In genomic region chr12:113835433-113835832, GRCh38 we compare ENCODE assay signal across 23 cellular contexts.
"Had no signal": no experiment of that assay in that cellular context is flagged by ENCODE, and none has a peak within 500 bp of the region (broad histone marks: within the 10 kb centered on the region; RNA-seq: fewer than 3 reads in every experiment).

No MANE protein-coding gene starts in this region.

- DNase-seq: activated B cell treated with CpG ODN at 0.5 μM for 24 hours; activated CD4-positive, alpha-beta memory T cell treated with anti-CD3 and anti-CD28 coated beads for 36 hours; activated CD4-positive, alpha-beta T cell treated with anti-CD3 and anti-CD28 coated beads, Interleukin-2, amount 10 ng/mL, durations not matched to agents 7 days and 5 days; activated CD8-positive, alpha-beta memory T cell treated with anti-CD3 and anti-CD28 coated beads, Interleukin-2, amount 50 U/mL, for 4 hours; activated gamma-delta T cell treated with Interleukin-2 at 50 U/mL for 16 hours; activated naive CD4-positive, alpha-beta T cell treated with anti-CD3 and anti-CD28 coated beads, Interleukin-2, amount 50 U/mL, for 16 hours; activated T-cell treated with anti-CD3 and anti-CD28 coated beads, Interleukin-2, amount 50 U/mL, for 72 hours; aorta; caudate nucleus; KG1; NCI-H1048; NCI-H1694; NCI-H2029; NCI-H2107; NCI-H446; NCI-H526 treated with DMSO at 0.1 percent for 48 hours; NCI-H82; SIG-M5; T-helper 17 cell; T-helper 9 cell had no signal

- H3K27ac ChIP-seq: breast epithelium had no signal

- H3K9me3 Mint-ChIP-seq: activated B cell treated with CpG ODN at 0.5 μM for 24 hours; activated CD4-positive, alpha-beta memory T cell treated with anti-CD3 and anti-CD28 coated beads for 36 hours; activated CD4-positive, alpha-beta T cell treated with anti-CD3 and anti-CD28 coated beads, Interleukin-2, amount 10 ng/mL, durations not matched to agents 7 days and 5 days; activated T-cell treated with anti-CD3 and anti-CD28 coated beads, Interleukin-2, amount 50 U/mL, for 72 hours; activated T-helper 2 cell treated with anti-CD3 and anti-CD28 coated beads, Interferon-gamma antibody, Interleukin-2, Interleukin-4, amounts not matched to agents 10 μg/mL and 5 μg/mL and 100 μg/mL, durations not matched to agents 14 hours and 24 hours and 36 hours; IgD-negative memory B cell had no signal

- H3K27me3 Mint-ChIP-seq: activated B cell treated with CpG ODN at 0.5 μM for 24 hours; activated CD4-positive, alpha-beta memory T cell treated with anti-CD3 and anti-CD28 coated beads for 36 hours; activated CD4-positive, alpha-beta T cell treated with anti-CD3 and anti-CD28 coated beads, Interleukin-2, amount 10 ng/mL, durations not matched to agents 7 days and 5 days; IgD-negative memory B cell; T-helper 17 cell had no signal

- H3K36me3 ChIP-seq: breast epithelium had no signal

- H3K27ac Mint-ChIP-seq: activated B cell treated with CpG ODN at 0.5 μM for 24 hours; activated CD4-positive, alpha-beta memory T cell treated with anti-CD3 and anti-CD28 coated beads for 36 hours; activated CD4-positive, alpha-beta T cell treated with anti-CD3 and anti-CD28 coated beads, Interleukin-2, amount 10 ng/mL, durations not matched to agents 7 days and 5 days; activated T-cell treated with anti-CD3 and anti-CD28 coated beads, Interleukin-2, amount 50 U/mL, for 72 hours; activated T-helper 2 cell treated with anti-CD3 and anti-CD28 coated beads, Interferon-gamma antibody, Interleukin-2, Interleukin-4, amounts not matched to agents 10 μg/mL and 5 μg/mL and 100 μg/mL, durations not matched to agents 14 hours and 24 hours and 36 hours; T-helper 17 cell had no signal

- H3K4me3 Mint-ChIP-seq: activated B cell treated with CpG ODN at 0.5 μM for 24 hours; activated CD4-positive, alpha-beta memory T cell treated with anti-CD3 and anti-CD28 coated beads for 36 hours; activated CD4-positive, alpha-beta T cell treated with anti-CD3 and anti-CD28 coated beads, Interleukin-2, amount 10 ng/mL, durations not matched to agents 7 days and 5 days; activated T-cell treated with anti-CD3 and anti-CD28 coated beads, Interleukin-2, amount 50 U/mL, for 72 hours; T-helper 17 cell had no signal

- H3K9me3 ChIP-seq: breast epithelium had no signal

- H3K4me1 ChIP-seq: breast epithelium had no signal

- ATAC-seq: activated T-cell treated with anti-CD3 and anti-CD28 coated beads, Interleukin-2, amount 50 U/mL, for 72 hours; T-helper 17 cell had no signal

- H3K4me3 ChIP-seq: breast epithelium had no signal

- H3K27me3 ChIP-seq: breast epithelium had no signal
